8 cellular contexts compared by ENCODE assay signal in the genomic region with DNA sequence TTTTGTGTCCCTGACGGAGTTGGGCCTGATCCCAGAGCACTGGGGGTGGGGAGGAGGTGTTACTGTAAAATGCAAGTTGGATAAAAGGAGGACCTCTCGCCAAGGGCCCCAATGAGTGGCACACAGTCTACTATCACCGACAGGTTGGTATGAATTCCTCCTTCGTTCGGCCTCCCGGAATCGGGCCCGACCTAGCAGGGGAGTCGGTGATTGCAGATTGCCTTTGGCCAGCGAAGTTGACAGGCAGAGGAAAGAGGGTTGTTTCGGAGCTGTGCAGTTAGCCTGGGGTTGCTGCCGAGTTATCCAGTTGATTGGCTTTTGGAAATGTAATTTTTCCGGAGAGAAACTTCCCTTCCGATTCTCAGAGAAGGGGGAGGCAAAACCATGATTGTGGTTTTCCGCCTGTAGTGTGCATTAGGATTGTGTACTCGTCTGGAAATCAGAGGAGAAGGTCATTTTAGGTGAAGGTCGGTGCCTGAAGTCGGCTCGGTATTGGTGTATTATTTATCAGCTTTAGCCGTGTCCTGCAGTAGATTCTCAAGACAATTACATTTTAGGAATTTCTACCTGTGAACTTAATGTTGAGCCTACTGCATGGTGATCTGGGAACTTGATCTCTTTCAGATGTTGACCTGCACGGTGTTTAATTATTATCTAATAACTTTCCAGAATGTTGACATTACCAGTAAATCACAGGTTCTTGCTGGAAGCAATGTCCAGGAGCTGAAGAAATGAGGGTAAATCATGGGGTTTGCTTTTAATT. TPM values are rescaled to one million over a fixed set of nuclear protein-coding genes. Genes with fewer than 3 reads are reported as not detected.
DNase-seq lines count a peak whose midpoint lies in the region; ATAC-seq, FAIRE-seq and TF ChIP-seq lines count a peak whose summit lies in the region.

No MANE protein-coding gene starts in this region.

- H3K9me1 ChIP-seq in keratinocyte (ENCODE audit: control insufficient read depth, extremely low read depth, insufficient read depth, low read length): no peaks in the 10 kb centered on the region

- H2AFZ ChIP-seq in keratinocyte (ENCODE audit: control insufficient read depth, low read length): peak overlapping the region; percentile 75

- H3K4me2 ChIP-seq in keratinocyte (ENCODE audit: control insufficient read depth, extremely low read depth, insufficient read depth, low read depth, low read length): peak overlapping the region; percentile 100

- H3K4me3 ChIP-seq in body of pancreas: peak overlapping the region; percentile 73 to 89
- H3K4me3 ChIP-seq in keratinocyte (ENCODE audit: control insufficient read depth in 2 of 3, extremely low read depth in 1 of 3, insufficient read depth in 2 of 3, low read depth in 1 of 3, low read length in 3 of 3): peak overlapping the region; percentile 92 to 98 (median 98)

- intact Hi-C loops in body of pancreas (cut with DNase I): no loop called here

- H3K36me3 ChIP-seq in body of pancreas (replicated peaks in 1 of 2; ENCODE audit: insufficient read depth in 1 of 2, low read depth in 2 of 2): no peaks in the 10 kb centered on the region
- H3K36me3 ChIP-seq in keratinocyte (ENCODE audit: control insufficient read depth in 2 of 2, extremely low read depth in 1 of 2, insufficient read depth in 2 of 2, low read length in 2 of 2): no peaks in the 10 kb centered on the region

- H3K27me3 ChIP-seq in body of pancreas (no peaks in the 10 kb centered on the region), keratinocyte (ENCODE audit: control insufficient read depth, extremely low read depth, insufficient read depth, low read length) (no peaks in the 10 kb centered on the region)

- H3K9ac ChIP-seq in keratinocyte (ENCODE audit: control insufficient read depth, extremely low read depth, insufficient read depth, low read length): peak overlapping the region; percentile 93

- peaks cover 39% of the 10 kb centered on the region for H3K79me2 ChIP-seq in keratinocyte (ENCODE audit: control insufficient read depth, insufficient read depth, low read length)

- peak; percentile 38 for DNase-seq in NCI-H510A treated with DMSO at 0.1 percent for 48 hours (lab: John Stamatoyannopoulos, UW)
- DNase-seq in NCI-H510A (lab: John Stamatoyannopoulos, UW): no peak
- peak; percentile 79 for DNase-seq in OCI-M1 (lab: John Stamatoyannopoulos, UW)
- DNase-seq in body of pancreas: peak; percentile 43 to 56 (median 47)
- DNase-seq in keratinocyte (ENCODE audit: low read depth, low spot score): no peak
- peak; percentile 45 for DNase-seq in stimulated activated CD8-positive, alpha-beta memory T cell treated with anti-CD3 and anti-CD28 coated beads, Interleukin-4, amount 100 ng/mL, for 48 hours
- no peak for DNase-seq in GM19238 (ENCODE audit: insufficient read length, low spot score)

- dilution Hi-C loops in keratinocyte (cut with MboI; ENCODE audit: extremely low pct_ligation_motif_present, low sequenced_read_pairs): no loop called here

- H3K4me1 ChIP-seq in body of pancreas (peaks cover 51% of the 10 kb centered on the region), keratinocyte (ENCODE audit: control insufficient read depth, extremely low read depth, insufficient read depth, low read length) (peaks cover 61% of the 10 kb centered on the region)

- peaks cover 12% of the 10 kb centered on the region for H4K20me1 ChIP-seq in keratinocyte (ENCODE audit: control insufficient read depth, extremely low read depth, insufficient read depth, low read length)

- H3K9me3 ChIP-seq in body of pancreas: no peaks in the 10 kb centered on the region
- no peaks in the 10 kb centered on the region for H3K9me3 ChIP-seq in keratinocyte (ENCODE audit: control insufficient read depth, low read depth, low read length)

- TF ChIP-seq CTCF in body of pancreas (IDR thresholded peaks at IDR 0.05) (no peak), keratinocyte (optimal IDR thresholded peaks at IDR 0.05 in 1 of 3, IDR thresholded peaks at IDR 0.05 in 1 of 3, conservative IDR thresholded peaks at IDR 0.05 in 1 of 3; ENCODE audit: extremely low read depth in 1 of 3, insufficient read depth in 2 of 3, low read length in 3 of 3) (no peak)

- H3K27ac ChIP-seq in body of pancreas: peak overlapping the region; percentile 89 to 96 (median 95)
- H3K27ac ChIP-seq in keratinocyte (ENCODE audit: control insufficient read depth, insufficient read depth, low read length): peak overlapping the region; percentile 86

- FAIRE-seq in keratinocyte (lab: Jason Lieb, UNC): peak; percentile 5

- WGBS in body of pancreas, 2 donors: 0 to 2% methylated on average over 16 to 21 of the region's 21 CpGs

- ATAC-seq in body of pancreas: no peak
- ATAC-seq in HG03442 (IDR thresholded peaks at IDR 0.05; ENCODE audit: unreplicated experiment): no peak

- TF ChIP-seq POLR2A in body of pancreas (IDR thresholded peaks at IDR 0.05): peak in 1 of 3 donors; percentile 27

RNA-seq across cellular contexts. Expression of gene ARHGEF12, which starts 1.1 kb away (rescaled TPM):
- 10 to 100 TPM; 46.5 to 71.1 TPM for total RNA-seq in body of pancreas
- 22.1 to 28.8 TPM (median 25.3 TPM) in 3 replicates for polyA plus RNA-seq in keratinocyte
- polyA plus RNA-seq in keratinocyte (2011; ENCODE audit: low read depth): 60.7 TPM
- polyA plus RNA-seq in keratinocyte (2011; cell fraction: cytosol; rRNA removed): 19.6 and 29.9 TPM in 2 replicates
- 32.0 and 36.7 TPM in 2 replicates for polyA plus RNA-seq in keratinocyte (2011; cell fraction: nucleus; rRNA removed)
- 23.3 and 31.8 TPM in 2 replicates for polyA plus RNA-seq in keratinocyte (2012; ENCODE audit: low replicate concordance)
- polyA minus RNA-seq in keratinocyte: 31.0 to 127 TPM (median 68.3 TPM) in 3 replicates
- 47.2 TPM for polyA minus RNA-seq in keratinocyte (2011; cell fraction: cytosol; rRNA and poly(A)+ RNA removed)
- 61.3 and 130 TPM in 2 replicates for polyA minus RNA-seq in keratinocyte (2011; cell fraction: nucleus; rRNA and poly(A)+ RNA removed)

RNA-seq across cellular contexts. Expression of gene TLCD5, which starts 12.2 kb away (rescaled TPM):
- 1 to 10 TPM; 3.0 to 3.1 TPM for total RNA-seq in body of pancreas
- 2.7 to 4.0 TPM (median 3.7 TPM) in 3 replicates for polyA plus RNA-seq in keratinocyte
- polyA plus RNA-seq in keratinocyte (2011; ENCODE audit: low read depth): 0.50 TPM
- 2.5 and 2.7 TPM in 2 replicates for polyA plus RNA-seq in keratinocyte (2011; cell fraction: cytosol; rRNA removed)
- polyA plus RNA-seq in keratinocyte (2011; cell fraction: nucleus; rRNA removed): 5.7 and 6.9 TPM in 2 replicates
- 1.7 and 2.0 TPM in 2 replicates for polyA plus RNA-seq in keratinocyte (2012; ENCODE audit: low replicate concordance)
- polyA minus RNA-seq in keratinocyte: 0.49 to 2.4 TPM (median 2.4 TPM) in 3 replicates
- 0.96 TPM for polyA minus RNA-seq in keratinocyte (2011; cell fraction: cytosol; rRNA and poly(A)+ RNA removed)
- polyA minus RNA-seq in keratinocyte (2011; cell fraction: nucleus; rRNA and poly(A)+ RNA removed): 1.2 and 2.6 TPM in 2 replicates

Comparison
In these comparisons a context has a peak if more than half of its experiments do, and no peak if none do; other contexts are left out.
1. DNase-seq: peak in NCI-H510A treated with DMSO at 0.1 percent for 48 hours (single experiment), OCI-M1 (single experiment), body of pancreas (4 of 4) and stimulated activated CD8-positive, alpha-beta memory T cell treated with anti-CD3 and anti-CD28 coated beads, Interleukin-4, amount 100 ng/mL, for 48 hours (single experiment); none in NCI-H510A (single experiment), keratinocyte (single experiment) and GM19238 (single experiment).